In genomic region chr4:54498661-54499111, GRCh38 we compare ENCODE assay signal across 17 cellular contexts.
DNase-seq lines count a peak whose midpoint lies in the region; ATAC-seq, FAIRE-seq and TF ChIP-seq lines count a peak whose summit lies in the region.
"Had no signal": no experiment of that assay in that cellular context is flagged by ENCODE, and none has a peak within 500 bp of the region (broad histone marks: within the 10 kb centered on the region; RNA-seq: fewer than 3 reads in every experiment).

No MANE protein-coding gene starts in this region.

- no peaks in the 10 kb centered on the region for H3K9me3 ChIP-seq in mesenchymal stem cell (ENCODE audit: control insufficient read depth, low read length)
- H3K9me3 ChIP-seq in CD8-positive, alpha-beta T cell (ENCODE audit: low read length), result no peaks in the 10 kb centered on the region
- H3K9me3 ChIP-seq: SJCRH30 had no signal

- no peak overlapping the region for H2BK120ac ChIP-seq in mesenchymal stem cell (ENCODE audit: low read depth, low read length)

- H3K14ac ChIP-seq in mesenchymal stem cell (ENCODE audit: low read length in 2 of 2), result no peak overlapping the region

- CTCF ChIA-PET in CD8-positive, alpha-beta T cell (lab: Charles Lee), result no interaction called here

- peak; percentile 51 for DNase-seq in AG20443 (ENCODE audit: low spot score)
- DNase-seq in NB4 (ENCODE audit: low read depth), result peak; percentile 2
- peak; percentile 61 for DNase-seq in bronchial epithelial cell (ENCODE audit: low read depth)
- peak; percentile 47 for DNase-seq in mesenchymal stem cell
- DNase-seq in CD8-positive, alpha-beta T cell, result no peak
- DNase-seq in activated T-cell treated with anti-CD3 and anti-CD28 coated beads for 4 hours, result no peak
- no peak for DNase-seq in NCI-H510A treated with DMSO at 0.1 percent for 48 hours (lab: John Stamatoyannopoulos, UW)
- DNase-seq: activated CD4-positive, alpha-beta T cell treated with anti-CD3 and anti-CD28 coated beads for 4 hours; activated gamma-delta T cell treated with Interleukin-2 at 50 U/mL for 16 hours; CD4-positive, CD25-positive, alpha-beta regulatory T cell; naive thymus-derived CD8-positive, alpha-beta T cell; SJCRH30; stimulated activated CD4-positive, alpha-beta T cell treated with anti-CD3 and anti-CD28 coated beads, Interleukin-15, amount 100 ng/mL, for 24 hours had no signal

- no peak overlapping the region for H3K18ac ChIP-seq in mesenchymal stem cell (ENCODE audit: low read depth in 1 of 2, low read length in 2 of 2)

- H3K27me3 ChIP-seq in bronchial epithelial cell (ENCODE audit: control insufficient read depth, insufficient read depth, low read length) (no peaks in the 10 kb centered on the region), mesenchymal stem cell (ENCODE audit: control insufficient read depth in 1 of 2, insufficient read depth in 1 of 2, low read length in 2 of 2) (no peaks in the 10 kb centered on the region)
- no peaks in the 10 kb centered on the region for H3K27me3 ChIP-seq in CD8-positive, alpha-beta T cell (ENCODE audit: insufficient read depth, low read length)
- H3K27me3 ChIP-seq: SJCRH30 had no signal

- WGBS in mesenchymal stem cell, result 33% methylated on average over 1 of the region's 1 CpG

- H3K27me3 Mint-ChIP-seq in CD8-positive, alpha-beta T cell (ENCODE audit: low read depth), result peaks cover 8% of the 10 kb centered on the region
- H3K27me3 Mint-ChIP-seq: CD4-positive, CD25-positive, alpha-beta regulatory T cell had no signal

- no peak overlapping the region for H2BK15ac ChIP-seq in mesenchymal stem cell (ENCODE audit: low read depth, poor library complexity, severe bottlenecking)

- POLR2A ChIA-PET in CD8-positive, alpha-beta T cell (lab: Charles Lee), result no interaction called here

- no peaks in the 10 kb centered on the region for H3K4me1 Mint-ChIP-seq in CD8-positive, alpha-beta T cell (ENCODE audit: low read depth)
- H3K4me1 Mint-ChIP-seq: CD4-positive, CD25-positive, alpha-beta regulatory T cell; naive thymus-derived CD8-positive, alpha-beta T cell had no signal

- no peak overlapping the region for H3K4me3 Mint-ChIP-seq in CD8-positive, alpha-beta T cell
- H3K4me3 Mint-ChIP-seq: CD4-positive, CD25-positive, alpha-beta regulatory T cell; naive thymus-derived CD8-positive, alpha-beta T cell; stimulated activated effector memory CD8-positive, alpha-beta T cell treated with anti-CD3 and anti-CD28 coated beads, Interleukin-12 subunit alpha, Interleukin-12 subunit beta, amount 100 ng/mL, for 72 hours had no signal

- intact Hi-C loops in CD8-positive, alpha-beta T cell (cut with DNase I, micrococcal nuclease), result no loop called here

- no peaks in the 10 kb centered on the region for H3K79me1 ChIP-seq in mesenchymal stem cell (replicated peaks; ENCODE audit: low read length, poor library complexity, severe bottlenecking)

- no peak overlapping the region for H2BK12ac ChIP-seq in mesenchymal stem cell (ENCODE audit: low read length in 2 of 2)

- peak overlapping the region; percentile 78 for H3K27ac ChIP-seq in mesenchymal stem cell (ENCODE audit: low read length, poor library complexity, severe bottlenecking)
- no peak overlapping the region for H3K27ac ChIP-seq in CD8-positive, alpha-beta T cell (ENCODE audit: low read depth, low read length)
- H3K27ac ChIP-seq: SJCRH30 had no signal

- H3K23ac ChIP-seq in mesenchymal stem cell (ENCODE audit: low read length in 2 of 2), result no peak overlapping the region

- no peak overlapping the region for H3K27ac Mint-ChIP-seq in CD8-positive, alpha-beta T cell
- H3K27ac Mint-ChIP-seq: naive thymus-derived CD8-positive, alpha-beta T cell; stimulated activated effector memory CD8-positive, alpha-beta T cell treated with anti-CD3 and anti-CD28 coated beads, Interleukin-12 subunit alpha, Interleukin-12 subunit beta, amount 100 ng/mL, for 72 hours had no signal

- no peak overlapping the region for H4K91ac ChIP-seq in mesenchymal stem cell (ENCODE audit: low read length)

- H2BK5ac ChIP-seq in mesenchymal stem cell (ENCODE audit: low read depth, low read length, poor library complexity, severe bottlenecking), result no peak overlapping the region

- H3K4ac ChIP-seq in mesenchymal stem cell (ENCODE audit: low read depth in 1 of 2, low read length in 2 of 2), result no peak overlapping the region

- no peak overlapping the region for H3K9ac ChIP-seq in mesenchymal stem cell (ENCODE audit: low read length)

- H3K36me3 ChIP-seq in bronchial epithelial cell (ENCODE audit: control insufficient read depth, insufficient read depth, low read length) (no peaks in the 10 kb centered on the region), mesenchymal stem cell (ENCODE audit: control insufficient read depth in 1 of 2, insufficient read depth in 2 of 2, low read depth in 1 of 2, low read length in 2 of 2) (no peaks in the 10 kb centered on the region)
- H3K36me3 ChIP-seq in CD8-positive, alpha-beta T cell (ENCODE audit: insufficient read depth, low read length), result no peaks in the 10 kb centered on the region
- H3K36me3 ChIP-seq: SJCRH30 had no signal

- no peaks in the 10 kb centered on the region for H3K36me3 Mint-ChIP-seq in CD8-positive, alpha-beta T cell
- H3K36me3 Mint-ChIP-seq: CD4-positive, CD25-positive, alpha-beta regulatory T cell; naive thymus-derived CD8-positive, alpha-beta T cell; stimulated activated effector memory CD8-positive, alpha-beta T cell treated with anti-CD3 and anti-CD28 coated beads, Interleukin-12 subunit alpha, Interleukin-12 subunit beta, amount 100 ng/mL, for 72 hours had no signal

- no peak for FAIRE-seq in bronchial epithelial cell (lab: Jason Lieb, UNC)
- FAIRE-seq: GM12892, HepG2 had no signal

- TF ChIP-seq CTCF in NB4 (IDR thresholded peaks at IDR 0.05; ENCODE audit: low read depth, low read length), result no peak
- TF ChIP-seq CTCF in bronchial epithelial cell (IDR thresholded peaks at IDR 0.05; ENCODE audit: insufficient read depth, low read length, severe bottlenecking), result no peak
- no peak for TF ChIP-seq CTCF in CD8-positive, alpha-beta T cell (IDR thresholded peaks at IDR 0.05)

- no peak overlapping the region for H3K4me2 ChIP-seq in mesenchymal stem cell (ENCODE audit: low read length, poor library complexity, severe bottlenecking)

- H2AK5ac ChIP-seq in mesenchymal stem cell (ENCODE audit: low read length, severe bottlenecking), result no peak overlapping the region

- peaks cover 8% of the 10 kb centered on the region for H3K4me1 ChIP-seq in mesenchymal stem cell (ENCODE audit: control insufficient read depth, insufficient read depth, low read depth, low read length)
- no peaks in the 10 kb centered on the region for H3K4me1 ChIP-seq in CD8-positive, alpha-beta T cell (ENCODE audit: insufficient read depth, low read length)
- H3K4me1 ChIP-seq: SJCRH30 had no signal

- H3K4me3 ChIP-seq in NB4 (ENCODE audit: low read depth, low read length), result no peak overlapping the region
- H3K4me3 ChIP-seq in bronchial epithelial cell (ENCODE audit: low read depth, low read length), result no peak overlapping the region
- H3K4me3 ChIP-seq in mesenchymal stem cell (ENCODE audit: insufficient read depth in 1 of 2, low read depth in 1 of 2, low read length in 2 of 2), result no peak overlapping the region
- no peak overlapping the region for H3K4me3 ChIP-seq in CD8-positive, alpha-beta T cell (ENCODE audit: low read depth, low read length)
- H3K4me3 ChIP-seq: SJCRH30 had no signal

- H2AFZ ChIP-seq in mesenchymal stem cell (ENCODE audit: low read depth, low read length), result no peak overlapping the region

- no peak for ATAC-seq in CD8-positive, alpha-beta T cell
- ATAC-seq in HG03469 (IDR thresholded peaks at IDR 0.05; ENCODE audit: unreplicated experiment), result no peak
- ATAC-seq: HepG2; naive thymus-derived CD8-positive, alpha-beta T cell; stimulated activated effector memory CD8-positive, alpha-beta T cell treated with anti-CD3 and anti-CD28 coated beads, Interleukin-12 subunit alpha, Interleukin-12 subunit beta, amount 100 ng/mL, for 72 hours had no signal

- no peak for TF ChIP-seq POLR2A in NB4 (IDR thresholded peaks at IDR 0.05; ENCODE audit: extremely low read depth, insufficient read length)

- H3K9me3 Mint-ChIP-seq in CD8-positive, alpha-beta T cell, result no peaks in the 10 kb centered on the region
- H3K9me3 Mint-ChIP-seq: stimulated activated effector memory CD8-positive, alpha-beta T cell treated with anti-CD3 and anti-CD28 coated beads, Interleukin-12 subunit alpha, Interleukin-12 subunit beta, amount 100 ng/mL, for 72 hours had no signal

- no peak overlapping the region for H4K8ac ChIP-seq in mesenchymal stem cell (ENCODE audit: low read length)

Comparison
In these comparisons a context has a peak if more than half of its experiments do, and no peak if none do; other contexts are left out.
1. DNase-seq: peak in AG20443 (single experiment), NB4 (single experiment), bronchial epithelial cell (single experiment) and mesenchymal stem cell (single experiment); none in CD8-positive, alpha-beta T cell (0 of 7), activated T-cell treated with anti-CD3 and anti-CD28 coated beads for 4 hours (single experiment) and NCI-H510A treated with DMSO at 0.1 percent for 48 hours (single experiment).